ENCODE assay signal across 7 cellular contexts in genomic region chr4:144174401-144175067, GRCh38. TPM values are rescaled to one million over a fixed set of nuclear protein-coding genes. Genes with fewer than 3 reads are reported as not detected.
DNase-seq lines count a peak whose midpoint lies in the region; ATAC-seq and TF ChIP-seq lines count a peak whose summit lies in the region.

No MANE protein-coding gene starts in this region.

- TF ChIP-seq POLR2A in gastrocnemius medialis (IDR thresholded peaks at IDR 0.05): no peak

- DNase-seq in GM19240 (ENCODE audit: insufficient read length, low spot score) (peak; percentile 11), NCI-H345 treated with DMSO at 0.1 percent for 48 hours (lab: John Stamatoyannopoulos, UW; ENCODE audit: unreplicated experiment) (peak; percentile 15), cardiac muscle cell (ENCODE audit: low read depth in 1 of 2, low spot score in 1 of 2) (peak; percentile 71 to 77), gastrocnemius medialis (no peak)

- H3K36me3 ChIP-seq in DOHH2 (ENCODE audit: control insufficient read depth, low read length): no peaks in the 10 kb centered on the region
- no peaks in the 10 kb centered on the region for H3K36me3 ChIP-seq in cardiac muscle cell
- H3K36me3 ChIP-seq in gastrocnemius medialis: no peaks in the 10 kb centered on the region

- no peak overlapping the region for H3K4me3 Mint-ChIP-seq in activated naive CD8-positive, alpha-beta T cell

- H3K4me3 ChIP-seq in DOHH2 (ENCODE audit: low read length): no peak overlapping the region
- no peak overlapping the region for H3K4me3 ChIP-seq in cardiac muscle cell
- H3K4me3 ChIP-seq in gastrocnemius medialis: no peak overlapping the region

- H3K27ac ChIP-seq in DOHH2 (ENCODE audit: low read depth, low read length) (no peak overlapping the region), cardiac muscle cell (no peak overlapping the region), gastrocnemius medialis (no peak overlapping the region)

- no peaks in the 10 kb centered on the region for H3K36me3 Mint-ChIP-seq in activated naive CD8-positive, alpha-beta T cell

- H3K9me3 ChIP-seq in DOHH2 (ENCODE audit: control insufficient read depth, insufficient read depth, low read length) (no peaks in the 10 kb centered on the region), cardiac muscle cell (ENCODE audit: low read depth) (no peaks in the 10 kb centered on the region), gastrocnemius medialis (no peaks in the 10 kb centered on the region)

- ATAC-seq in HG03139 (IDR thresholded peaks at IDR 0.05; ENCODE audit: unreplicated experiment) (peak; percentile 58), gastrocnemius medialis (peak in 1 of 2 donors; percentile 50)

- no peaks in the 10 kb centered on the region for H3K9me2 ChIP-seq in DOHH2 (replicated peaks; ENCODE audit: control insufficient read depth, low read length)

- no peaks in the 10 kb centered on the region for H3K79me2 ChIP-seq in DOHH2 (ENCODE audit: control insufficient read depth, low read length)

- H3K4me1 ChIP-seq in DOHH2 (ENCODE audit: control insufficient read depth, low read length) (no peaks in the 10 kb centered on the region), cardiac muscle cell (ENCODE audit: low read depth) (peaks cover 17% of the 10 kb centered on the region), gastrocnemius medialis (no peaks in the 10 kb centered on the region)

- H3K27me3 Mint-ChIP-seq in activated naive CD8-positive, alpha-beta T cell: no peaks in the 10 kb centered on the region

- intact Hi-C loops in gastrocnemius medialis (cut with DNase I; ENCODE audit: low total_unique reads): loop anchor here (2.0 to 10.0 kb wide), 2 partner anchors 886 to 920 kb away; partner anchors contain the start of genes ABCE1 and ANAPC10

- H3K4me1 Mint-ChIP-seq in activated naive CD8-positive, alpha-beta T cell (ENCODE audit: low read depth): peaks cover 6% of the 10 kb centered on the region

- H3K27ac Mint-ChIP-seq in activated naive CD8-positive, alpha-beta T cell: peak overlapping the region; percentile 67

- no peak overlapping the region for H3K4me2 ChIP-seq in DOHH2 (ENCODE audit: low read length)

- H3K9me3 Mint-ChIP-seq in activated naive CD8-positive, alpha-beta T cell (ENCODE audit: low read depth): no peaks in the 10 kb centered on the region

- in situ Hi-C loops in gastrocnemius medialis (cut with MboI; ENCODE audit: low sequenced_read_pairs in 4 of 4): loop anchor here (5.0 to 10.0 kb wide), 2 partner anchors 888 to 890 kb away; no protein-coding TSS in a partner anchor

- peak; percentile 46 for TF ChIP-seq CTCF in DOHH2 (IDR thresholded peaks at IDR 0.05; ENCODE audit: low read depth, low read length, poor library complexity, severe bottlenecking)
- TF ChIP-seq CTCF in cardiac muscle cell (IDR thresholded peaks at IDR 0.05; ENCODE audit: low read depth, low read length): peak; percentile 20
- peak in 4 of 5 experiments; percentile 20 to 40 (median 30) for TF ChIP-seq CTCF in gastrocnemius medialis (IDR thresholded peaks at IDR 0.05 in 4 of 5, conservative IDR thresholded peaks at IDR 0.05 in 1 of 5)

- no peaks in the 10 kb centered on the region for H3F3A ChIP-seq in DOHH2 (ENCODE audit: control insufficient read depth, insufficient read depth)

- H3K27me3 ChIP-seq in DOHH2 (ENCODE audit: control insufficient read depth, low read length) (peaks cover 9% of the 10 kb centered on the region), cardiac muscle cell (no peaks in the 10 kb centered on the region), gastrocnemius medialis (no peaks in the 10 kb centered on the region)

- H4K20me1 ChIP-seq in DOHH2 (ENCODE audit: control insufficient read depth, insufficient read depth, low read depth, low read length): no peaks in the 10 kb centered on the region

RNA-seq across cellular contexts. Expression of gene GYPA, which starts 34.0 kb away (rescaled TPM):
- not detected in 2 replicates for total RNA-seq in cardiac muscle cell
- 0.81 TPM in 1 of 2 replicates, not detected in the other for polyA plus RNA-seq in cardiac muscle cell
- not detected for total RNA-seq in gastrocnemius medialis

Comparison
In these comparisons a context has a peak if more than half of its experiments do, and no peak if none do; other contexts are left out.
1. DNase-seq: peak in GM19240 (single experiment), NCI-H345 treated with DMSO at 0.1 percent for 48 hours (single experiment) and cardiac muscle cell (2 of 2); none in gastrocnemius medialis (0 of 2).
2. Peak in every context shown above with its lines, with median percentiles within 50 percentile points of each other: CTCF ChIP-seq.